Comparison of ENCODE assay signal across 1 cellular context in the genomic region with DNA sequence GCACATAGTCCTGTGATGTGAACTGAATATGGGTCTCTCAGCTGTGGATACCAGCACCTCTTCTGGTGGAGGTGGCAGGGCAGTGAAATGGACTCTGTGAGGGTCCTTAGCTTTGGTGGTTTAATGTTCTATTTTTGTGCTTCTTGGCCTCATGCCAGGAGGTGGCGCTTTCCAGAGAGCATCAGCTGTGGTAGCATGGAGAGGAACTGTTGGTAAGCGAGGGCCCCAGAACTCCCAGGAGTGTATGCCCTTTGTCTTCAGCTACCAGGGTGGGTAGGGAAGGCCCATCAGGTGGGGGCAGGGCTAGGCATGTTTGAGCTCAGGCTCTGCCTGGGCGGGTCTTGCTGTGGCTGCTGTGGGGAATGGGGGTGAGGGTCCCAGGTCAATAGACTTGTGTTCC.
A peak's percentile ranks its signal among the peaks of the same experiment; 100 is the strongest.
TF ChIP-seq lines count a peak whose summit lies in the region.

No MANE protein-coding gene starts in this region.

TF ChIP-seq in WTC11, 78 proteins besides CTCF, POLR2A, EP300 and RAD21 (continued from another document):
- TF ChIP-seq, protein P1, sequence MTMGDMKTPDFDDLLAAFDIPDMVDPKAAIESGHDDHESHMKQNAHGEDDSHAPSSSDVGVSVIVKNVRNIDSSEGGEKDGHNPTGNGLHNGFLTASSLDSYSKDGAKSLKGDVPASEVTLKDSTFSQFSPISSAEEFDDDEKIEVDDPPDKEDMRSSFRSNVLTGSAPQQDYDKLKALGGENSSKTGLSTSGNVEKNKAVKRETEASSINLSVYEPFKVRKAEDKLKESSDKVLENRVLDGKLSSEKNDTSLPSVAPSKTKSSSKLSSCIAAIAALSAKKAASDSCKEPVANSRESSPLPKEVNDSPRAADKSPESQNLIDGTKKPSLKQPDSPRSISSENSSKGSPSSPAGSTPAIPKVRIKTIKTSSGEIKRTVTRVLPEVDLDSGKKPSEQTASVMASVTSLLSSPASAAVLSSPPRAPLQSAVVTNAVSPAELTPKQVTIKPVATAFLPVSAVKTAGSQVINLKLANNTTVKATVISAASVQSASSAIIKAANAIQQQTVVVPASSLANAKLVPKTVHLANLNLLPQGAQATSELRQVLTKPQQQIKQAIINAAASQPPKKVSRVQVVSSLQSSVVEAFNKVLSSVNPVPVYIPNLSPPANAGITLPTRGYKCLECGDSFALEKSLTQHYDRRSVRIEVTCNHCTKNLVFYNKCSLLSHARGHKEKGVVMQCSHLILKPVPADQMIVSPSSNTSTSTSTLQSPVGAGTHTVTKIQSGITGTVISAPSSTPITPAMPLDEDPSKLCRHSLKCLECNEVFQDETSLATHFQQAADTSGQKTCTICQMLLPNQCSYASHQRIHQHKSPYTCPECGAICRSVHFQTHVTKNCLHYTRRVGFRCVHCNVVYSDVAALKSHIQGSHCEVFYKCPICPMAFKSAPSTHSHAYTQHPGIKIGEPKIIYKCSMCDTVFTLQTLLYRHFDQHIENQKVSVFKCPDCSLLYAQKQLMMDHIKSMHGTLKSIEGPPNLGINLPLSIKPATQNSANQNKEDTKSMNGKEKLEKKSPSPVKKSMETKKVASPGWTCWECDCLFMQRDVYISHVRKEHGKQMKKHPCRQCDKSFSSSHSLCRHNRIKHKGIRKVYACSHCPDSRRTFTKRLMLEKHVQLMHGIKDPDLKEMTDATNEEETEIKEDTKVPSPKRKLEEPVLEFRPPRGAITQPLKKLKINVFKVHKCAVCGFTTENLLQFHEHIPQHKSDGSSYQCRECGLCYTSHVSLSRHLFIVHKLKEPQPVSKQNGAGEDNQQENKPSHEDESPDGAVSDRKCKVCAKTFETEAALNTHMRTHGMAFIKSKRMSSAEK (CRISPR knock-in tag; IDR thresholded peaks at IDR 0.05; ENCODE audit: borderline replicate concordance), result 0 out of 2 replicates have a peak, but pooled peaks have one; percentile 22
TF ChIP-seq in WTC11: peak in this region for 1.
